Comparison of ENCODE assay signal across 8 cellular contexts in genomic region chr10:86535057-86535882, GRCh38. TPM values are rescaled to one million over a fixed set of nuclear protein-coding genes. Genes with fewer than 3 reads are reported as not detected.
DNase-seq lines count a peak whose midpoint lies in the region; ATAC-seq and TF ChIP-seq lines count a peak whose summit lies in the region.

No MANE protein-coding gene starts in this region.

- intact Hi-C loops in HCT116 (cut with micrococcal nuclease) = no loop called here

- peaks cover 12% of the 10 kb centered on the region for H3K27me3 Mint-ChIP-seq in CD4-positive, CD25-positive, alpha-beta regulatory T cell
- H3K27me3 Mint-ChIP-seq in endothelial cell (ENCODE audit: unreplicated experiment) = peaks cover 9% of the 10 kb centered on the region

- no peaks in the 10 kb centered on the region for H3K9me2 ChIP-seq in HCT116 (ENCODE audit: insufficient read depth)

- no peaks in the 10 kb centered on the region for H3K36me3 Mint-ChIP-seq in CD4-positive, CD25-positive, alpha-beta regulatory T cell
- H3K36me3 Mint-ChIP-seq in endothelial cell (ENCODE audit: low read depth, unreplicated experiment) = no peaks in the 10 kb centered on the region

- peak; percentile 19 to 46 (median 22) for DNase-seq in CD4-positive, CD25-positive, alpha-beta regulatory T cell
- peak; percentile 31 for DNase-seq in HCT116 (ENCODE audit: low read depth, low spot score)
- DNase-seq in endothelial cell (ENCODE audit: low spot score) = peak; percentile 44
- no peak for DNase-seq in thoracic aorta (ENCODE audit: low spot score)
- no peak for DNase-seq in NCI-H187 treated with DMSO at 0.1 percent for 48 hours (lab: John Stamatoyannopoulos, UW)
- no peak for DNase-seq in UCSD-AML1 (lab: John Stamatoyannopoulos, UW; ENCODE audit: unreplicated experiment)

- H3K9ac ChIP-seq in HCT116 (ENCODE audit: low read length) = peak overlapping the region; percentile 65

- POLR2A ChIA-PET in HCT116 (lab: Charles Lee) = interaction anchor here (0.7 to 1.7 kb wide), 6 partner anchors 9 to 135 kb away, joined by 3 to 7 read pairs (median 4); partner anchors contain the start of gene WAPL

- peak overlapping the region; percentile 84 to 88 (median 86) for H3K4me3 Mint-ChIP-seq in CD4-positive, CD25-positive, alpha-beta regulatory T cell
- H3K4me3 Mint-ChIP-seq in endothelial cell (ENCODE audit: unreplicated experiment) = peak overlapping the region; percentile 87

- ATAC-seq in CD4-positive, CD25-positive, alpha-beta regulatory T cell (ENCODE audit: low read depth in 2 of 2) = peak in 1 of 2 donors; percentile 43
- ATAC-seq in HCT116 (peak; percentile 99), thoracic aorta (ENCODE audit: insufficient number of reproducible peaks, low FRiP score, low read depth) (no peak)
- peak; percentile 62 to 72 for ATAC-seq in activated CD4-positive, CD25-positive, alpha-beta regulatory T cell treated with anti-CD3 and anti-CD28 coated beads, Interleukin-2, amount 50 U/mL, for 24 hours

- no peaks in the 10 kb centered on the region for H3K9me3 ChIP-seq in CD4-positive, CD25-positive, alpha-beta regulatory T cell (ENCODE audit: control insufficient read depth in 2 of 2, low read length in 2 of 2)
- H3K9me3 ChIP-seq in HCT116 (ENCODE audit: control insufficient read depth in 1 of 2, insufficient read depth in 1 of 2, low read depth in 1 of 2, low read length in 2 of 2) (no peaks in the 10 kb centered on the region), mesodermal cell (ENCODE audit: control insufficient read depth, low read length) (no peaks in the 10 kb centered on the region), thoracic aorta (no peaks in the 10 kb centered on the region)

- H3K79me2 ChIP-seq in HCT116 (ENCODE audit: insufficient read depth, low read length) = no peaks in the 10 kb centered on the region

- peaks cover 18% of the 10 kb centered on the region for H3K4me1 ChIP-seq in CD4-positive, CD25-positive, alpha-beta regulatory T cell (ENCODE audit: control insufficient read depth, insufficient read depth, low read length, poor library complexity, severe bottlenecking)
- H3K4me1 ChIP-seq in HCT116 (ENCODE audit: control insufficient read depth in 1 of 2, insufficient read depth in 2 of 2, low read length in 2 of 2) (peaks cover 10 to 24% of the 10 kb centered on the region in 2 experiments), mesodermal cell (ENCODE audit: control insufficient read depth, insufficient read depth, low read length, poor library complexity, severe bottlenecking) (no peaks in the 10 kb centered on the region), thoracic aorta (ENCODE audit: control insufficient read depth in 1 of 2, low read depth in 2 of 2) (no peaks in the 10 kb centered on the region)

- H3K27me3 ChIP-seq in CD4-positive, CD25-positive, alpha-beta regulatory T cell (ENCODE audit: control insufficient read depth, insufficient read depth, low read length) = no peaks in the 10 kb centered on the region
- H3K27me3 ChIP-seq in HCT116 (ENCODE audit: insufficient read depth, low read length) (no peaks in the 10 kb centered on the region), thoracic aorta (replicated peaks; ENCODE audit: insufficient read depth) (no peaks in the 10 kb centered on the region)

- peak overlapping the region; percentile 80 for H2AFZ ChIP-seq in HCT116 (ENCODE audit: low read depth, low read length, poor library complexity, severe bottlenecking)

- CTCF ChIA-PET in HCT116 (lab: Charles Lee) = interaction anchor here (1.3 kb wide), 1 partner anchor 50 kb away, joined by 5 read pairs; no protein-coding TSS in a partner anchor

- H3K4me3 ChIP-seq in CD4-positive, CD25-positive, alpha-beta regulatory T cell (ENCODE audit: low read depth, low read length) = no peak overlapping the region
- H3K4me3 ChIP-seq in HCT116 (replicated peaks in 1 of 2; ENCODE audit: low read depth in 1 of 2, low read length in 2 of 2) (peak overlapping the region; percentile 51 to 57), mesodermal cell (ENCODE audit: extremely low read depth, insufficient read depth, low read length, poor library complexity, severe bottlenecking) (peak overlapping the region; percentile 21), thoracic aorta (peak overlapping the region; percentile 84)

- no peak for TF ChIP-seq POLR2A in HCT116 (IDR thresholded peaks at IDR 0.05; ENCODE audit: borderline replicate concordance, extremely low read depth, insufficient read depth, insufficient read length)

- H4K20me1 ChIP-seq in HCT116 (ENCODE audit: insufficient read depth) = no peaks in the 10 kb centered on the region

- H3K27ac ChIP-seq in CD4-positive, CD25-positive, alpha-beta regulatory T cell (ENCODE audit: insufficient read depth, low read length, poor library complexity, severe bottlenecking) = peak overlapping the region; percentile 73
- peak overlapping the region; percentile 53 for H3K27ac ChIP-seq in HCT116 (ENCODE audit: low read depth, low read length)
- H3K27ac ChIP-seq in mesodermal cell (ENCODE audit: low read depth, low read length, severe bottlenecking) = no peak overlapping the region
- no peak overlapping the region for H3K27ac ChIP-seq in thoracic aorta

- H3K9me3 Mint-ChIP-seq in CD4-positive, CD25-positive, alpha-beta regulatory T cell = peaks cover 0 to 2% (median 0%) of the 10 kb centered on the region in 7 donors
- no peaks in the 10 kb centered on the region for H3K9me3 Mint-ChIP-seq in endothelial cell (ENCODE audit: unreplicated experiment)

- H3K4me2 ChIP-seq in HCT116 (ENCODE audit: low read length) = peak overlapping the region; percentile 89

- 50 to 64% methylated on average over 47 of the region's 49 CpGs for WGBS in mesodermal cell (ENCODE audit: insufficient coverage in 2 of 2), 2 experiments

- no TSS peak for BruUV-seq in HCT116 (replicated peaks; lab: Mats Ljungman, UMichigan)

- H3K4me1 Mint-ChIP-seq in CD4-positive, CD25-positive, alpha-beta regulatory T cell = peaks cover 0 to 37% (median 25%) of the 10 kb centered on the region in 4 donors
- H3K4me1 Mint-ChIP-seq in endothelial cell (ENCODE audit: unreplicated experiment) = peaks cover 5% of the 10 kb centered on the region

- no peaks in the 10 kb centered on the region for H3K36me3 ChIP-seq in CD4-positive, CD25-positive, alpha-beta regulatory T cell (ENCODE audit: control insufficient read depth, insufficient read depth, low read length)
- H3K36me3 ChIP-seq in HCT116 (ENCODE audit: control insufficient read depth in 1 of 2, insufficient read depth in 2 of 2, low read length in 2 of 2) = no peaks in the 10 kb centered on the region
- no peaks in the 10 kb centered on the region for H3K36me3 ChIP-seq in mesodermal cell (ENCODE audit: control insufficient read depth, insufficient read depth, low read length)
- H3K36me3 ChIP-seq in thoracic aorta = no peaks in the 10 kb centered on the region

- peak overlapping the region in 2 of 3 donors; percentile 71 to 94 for H3K27ac Mint-ChIP-seq in CD4-positive, CD25-positive, alpha-beta regulatory T cell
- no peak overlapping the region for H3K27ac Mint-ChIP-seq in endothelial cell (ENCODE audit: unreplicated experiment)

- TF ChIP-seq RAD21 in HCT116 (IDR thresholded peaks at IDR 0.05; ENCODE audit: low read depth) = no peak

- RAD21 ChIA-PET in HCT116 (lab: Charles Lee; ENCODE audit: low non-redundant PET in 1 of 2, low total read pairs in 2 of 2, uncharacterized antibody in 2 of 2, unreplicated experiment in 2 of 2) = no interaction called here

- TF ChIP-seq CTCF in HCT116 (IDR thresholded peaks at IDR 0.05 in 2 of 3, conservative IDR thresholded peaks at IDR 0.05 in 1 of 3; ENCODE audit: borderline replicate concordance in 1 of 3, insufficient read depth in 1 of 3, low read depth in 2 of 3, low read length in 2 of 3) (no peak), endothelial cell (IDR thresholded peaks at IDR 0.05; ENCODE audit: unreplicated experiment) (no peak), thoracic aorta (IDR thresholded peaks at IDR 0.05) (no peak)

TF ChIP-seq in HCT116, 20 proteins besides CTCF, POLR2A, EP300 and RAD21 (continues in another document):
- peak; percentile 70 for TF ChIP-seq MAX (IDR thresholded peaks at IDR 0.05)
- TF ChIP-seq SIN3A (IDR thresholded peaks at IDR 0.05; ENCODE audit: low read depth) = no peak; the same call in 1 of the 2 replicates
- TF ChIP-seq EGR1 (IDR thresholded peaks at IDR 0.05; ENCODE audit: low read depth) = peak; percentile 95
- no peak for TF ChIP-seq CEBPB (IDR thresholded peaks at IDR 0.05; ENCODE audit: low read depth)
- TF ChIP-seq ZBTB33 (IDR thresholded peaks at IDR 0.05; ENCODE audit: extremely low read depth, insufficient replicate concordance, low read length) = no peak
- no peak for TF ChIP-seq JUND (IDR thresholded peaks at IDR 0.05)
- TF ChIP-seq TCF7L2 (IDR thresholded peaks at IDR 0.05; ENCODE audit: borderline replicate concordance, extremely low read depth, insufficient read depth, insufficient read length) = no peak
- TF ChIP-seq ATF3 (IDR thresholded peaks at IDR 0.05) = no peak
- TF ChIP-seq FOSL1 (IDR thresholded peaks at IDR 0.05; ENCODE audit: low read depth) = no peak

RNA-seq across cellular contexts. Expression of gene WAPL, which starts 13.7 kb away (rescaled TPM):
- total RNA-seq in CD4-positive, CD25-positive, alpha-beta regulatory T cell = 54.3 TPM
- polyA plus RNA-seq in CD4-positive, CD25-positive, alpha-beta regulatory T cell = 10 to 100 TPM; 33.3 to 40.9 (median 36.2) TPM
- total RNA-seq in HCT116 (2021; ENCODE audit: unreplicated experiment) = 37.5 TPM
- 18.5 and 20.9 TPM in 2 replicates for polyA plus RNA-seq in HCT116 (2012)
- total RNA-seq in endothelial cell (ENCODE audit: unreplicated experiment) = 41.8 TPM
- 27.9 TPM for polyA plus RNA-seq in mesodermal cell (2013, experiment 1 of 2)
- polyA plus RNA-seq in mesodermal cell (2013, experiment 2 of 2) = 31.4 TPM
- total RNA-seq in thoracic aorta = 10 to 100 TPM; 25.9 to 52.7 TPM

Comparison
In these comparisons a context has a peak if more than half of its experiments do, and no peak if none do; other contexts are left out.
1. DNase-seq: peak in CD4-positive, CD25-positive, alpha-beta regulatory T cell (3 of 3), HCT116 (single experiment) and endothelial cell (single experiment); none in thoracic aorta (single experiment), NCI-H187 treated with DMSO at 0.1 percent for 48 hours (single experiment) and UCSD-AML1 (single experiment).
2. H3K27ac ChIP-seq: peak in CD4-positive, CD25-positive, alpha-beta regulatory T cell (single experiment) and HCT116 (single experiment); none in mesodermal cell (single experiment) and thoracic aorta (0 of 2).